Comparison of ENCODE assay signal across 18 cellular contexts in genomic region chr1:187513190-187513589, GRCh38.
DNase-seq lines count a peak whose midpoint lies in the region; ATAC-seq and TF ChIP-seq lines count a peak whose summit lies in the region.
"Had no signal": no experiment of that assay in that cellular context is flagged by ENCODE, and none has a peak within 500 bp of the region (broad histone marks: within the 10 kb centered on the region; RNA-seq: fewer than 3 reads in every experiment).

No MANE protein-coding gene starts in this region.

- peak; percentile 9 for DNase-seq in H4 (ENCODE audit: low spot score)
- DNase-seq in NB4 (ENCODE audit: low read depth), result peak; percentile 44
- peak; percentile 14 for DNase-seq in amniotic epithelial cell (ENCODE audit: low read depth)
- no peak for DNase-seq in NCI-H345 (lab: John Stamatoyannopoulos, UW)
- DNase-seq in SK-N-DZ (ENCODE audit: low spot score), result no peak
- DNase-seq: amniotic stem cell; effector memory CD8-positive, alpha-beta T cell; KBM-7; NCI-H2227 treated with DMSO at 0.1 percent for 48 hours; stimulated activated CD4-positive, alpha-beta T cell treated with anti-CD3 and anti-CD28 coated beads, Interleukin-15, amount 100 ng/mL, for 24 hours; stimulated activated naive CD8-positive, alpha-beta T cell treated with anti-CD3 and anti-CD28 coated beads, Interleukin-15, Interleukin-2, amounts not matched to agents 100 U/mL and 50 U/mL, for 24 hours; upper lobe of right lung had no signal

- ATAC-seq in HG03354 (IDR thresholded peaks at IDR 0.05; ENCODE audit: poor library complexity, severe bottlenecking, unreplicated experiment), result no peak
- no peak for ATAC-seq in HG02840 (IDR thresholded peaks at IDR 0.05; ENCODE audit: low FRiP score, unreplicated experiment)
- ATAC-seq: activated T-helper 17 cell treated with anti-CD3 and anti-CD28 coated beads, Interleukin-2, amount 50 U/mL, for 72 hours; effector memory CD8-positive, alpha-beta T cell; stimulated activated naive CD8-positive, alpha-beta T cell treated with anti-CD3 and anti-CD28 coated beads, Interleukin-15, Interleukin-2, amounts not matched to agents 100 U/mL and 50 U/mL, for 24 hours; upper lobe of right lung had no signal

- TF ChIP-seq POLR2A in NB4 (IDR thresholded peaks at IDR 0.05; ENCODE audit: extremely low read depth, insufficient read length), result no peak

- no peak overlapping the region for H3K27ac ChIP-seq in 22Rv1
- H3K27ac ChIP-seq: neutrophil, upper lobe of right lung, VCaP had no signal

- TF ChIP-seq CTCF in 22Rv1 (IDR thresholded peaks at IDR 0.05) (0 out of 2 replicates have a peak, but pooled peaks have one; percentile 9), NB4 (IDR thresholded peaks at IDR 0.05; ENCODE audit: low read depth, low read length) (no peak)

- no peak overlapping the region for H3K4me3 ChIP-seq in NB4 (ENCODE audit: low read depth, low read length)
- H3K4me3 ChIP-seq: upper lobe of right lung had no signal

Comparison
In these comparisons a context has a peak if more than half of its experiments do, and no peak if none do; other contexts are left out.
1. DNase-seq: peak in H4 (single experiment), NB4 (single experiment) and amniotic epithelial cell (single experiment); none in NCI-H345 (single experiment) and SK-N-DZ (single experiment).